24 cellular contexts compared by ENCODE assay signal in the genomic region with DNA sequence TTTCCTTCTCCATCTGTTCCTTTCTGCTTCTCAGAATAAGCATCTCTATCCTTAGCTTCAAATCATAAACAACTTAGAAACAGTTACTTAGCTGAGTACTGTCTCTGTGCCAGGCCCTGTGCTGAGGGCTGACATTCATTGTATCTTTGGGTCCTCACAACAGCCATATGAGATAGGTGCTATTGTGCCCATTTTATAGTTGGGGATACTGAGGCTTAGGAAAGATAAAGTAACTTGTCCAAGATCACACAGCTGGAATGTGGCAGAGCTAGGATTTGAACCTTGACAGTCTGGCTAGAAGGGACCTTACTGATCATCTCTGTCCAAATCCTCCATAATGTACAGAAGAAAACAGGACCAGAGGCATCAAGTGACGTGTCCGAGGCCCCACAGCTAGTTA. TPM values are rescaled to one million over a fixed set of nuclear protein-coding genes. Genes with fewer than 3 reads are reported as not detected.
A peak's percentile ranks its signal among the peaks of the same experiment; 100 is the strongest.
DNase-seq lines count a peak whose midpoint lies in the region; ATAC-seq and TF ChIP-seq lines count a peak whose summit lies in the region.
"Had no signal": no experiment of that assay in that cellular context is flagged by ENCODE, and none has a peak within 500 bp of the region (broad histone marks: within the 10 kb centered on the region; RNA-seq: fewer than 3 reads in every experiment).

No MANE protein-coding gene starts in this region.

- no peaks in the 10 kb centered on the region for H3K27me3 Mint-ChIP-seq in activated CD4-positive, alpha-beta T cell treated with anti-CD3 and anti-CD28 coated beads, Interleukin-2, amount 10 ng/mL, durations not matched to agents 24 days and 14 days
- H3K27me3 Mint-ChIP-seq in CD8-positive, alpha-beta T cell (ENCODE audit: low read depth): no peaks in the 10 kb centered on the region
- no peaks in the 10 kb centered on the region for H3K27me3 Mint-ChIP-seq in natural killer cell treated with Interleukin-12 subunit alpha and Interleukin-12 subunit beta and Interleukin-15 and Interleukin-18, amount 100 ng/mL, for 72 hours

- H3K36me3 ChIP-seq in CD8-positive, alpha-beta T cell (ENCODE audit: insufficient read depth, low read length): peaks cover 20% of the 10 kb centered on the region
- H3K36me3 ChIP-seq: adrenal gland, spleen, stomach, transverse colon had no signal

- no peak for ATAC-seq in CD8-positive, alpha-beta T cell
- ATAC-seq in activated naive CD4-positive, alpha-beta T cell treated with anti-CD3 and anti-CD28 coated beads, Interleukin-2, amount 50 U/mL, for 72 hours: no peak
- no peak for ATAC-seq in natural killer cell treated with Interleukin-12 subunit alpha and Interleukin-12 subunit beta and Interleukin-15 and Interleukin-18, amount 100 ng/mL, for 72 hours
- no peak for ATAC-seq in HG03025 (IDR thresholded peaks at IDR 0.05; ENCODE audit: low FRiP score, unreplicated experiment)
- ATAC-seq in GM18502 (IDR thresholded peaks at IDR 0.05; ENCODE audit: poor library complexity, unreplicated experiment): no peak
- ATAC-seq: SK-N-SH treated with all-trans-retinoic acid at 6 μM for 48 hours had no signal

- H3K27me3 ChIP-seq in CD8-positive, alpha-beta T cell (ENCODE audit: insufficient read depth, low read length): no peaks in the 10 kb centered on the region

- peaks cover 69% of the 10 kb centered on the region for H3K36me3 Mint-ChIP-seq in activated CD4-positive, alpha-beta T cell treated with anti-CD3 and anti-CD28 coated beads, Interleukin-2, amount 10 ng/mL, durations not matched to agents 24 days and 14 days (ENCODE audit: low read depth)
- peaks cover 65% of the 10 kb centered on the region for H3K36me3 Mint-ChIP-seq in CD8-positive, alpha-beta T cell
- peaks cover 10 to 26% of the 10 kb centered on the region in 2 donors for H3K36me3 Mint-ChIP-seq in activated naive CD4-positive, alpha-beta T cell treated with anti-CD3 and anti-CD28 coated beads, Interleukin-2, amount 50 U/mL, for 72 hours
- peaks cover 6% of the 10 kb centered on the region for H3K36me3 Mint-ChIP-seq in natural killer cell treated with Interleukin-12 subunit alpha and Interleukin-12 subunit beta and Interleukin-15 and Interleukin-18, amount 100 ng/mL, for 72 hours

- peaks cover 85% of the 10 kb centered on the region for H3K4me1 Mint-ChIP-seq in activated CD4-positive, alpha-beta T cell treated with anti-CD3 and anti-CD28 coated beads, Interleukin-2, amount 10 ng/mL, durations not matched to agents 24 days and 14 days
- H3K4me1 Mint-ChIP-seq in CD8-positive, alpha-beta T cell (ENCODE audit: low read depth): peaks cover 90% of the 10 kb centered on the region
- H3K4me1 Mint-ChIP-seq in natural killer cell treated with Interleukin-12 subunit alpha and Interleukin-12 subunit beta and Interleukin-15 and Interleukin-18, amount 100 ng/mL, for 72 hours (ENCODE audit: low read depth in 2 of 2): peaks cover 89 to 95% of the 10 kb centered on the region in 2 donors

- H3K27ac Mint-ChIP-seq in activated CD4-positive, alpha-beta T cell treated with anti-CD3 and anti-CD28 coated beads, Interleukin-2, amount 10 ng/mL, durations not matched to agents 24 days and 14 days: peak overlapping the region; percentile 94
- H3K27ac Mint-ChIP-seq in CD8-positive, alpha-beta T cell: peak overlapping the region; percentile 95
- peak overlapping the region; percentile 74 to 95 for H3K27ac Mint-ChIP-seq in activated naive CD4-positive, alpha-beta T cell treated with anti-CD3 and anti-CD28 coated beads, Interleukin-2, amount 50 U/mL, for 72 hours
- H3K27ac Mint-ChIP-seq in natural killer cell treated with Interleukin-12 subunit alpha and Interleukin-12 subunit beta and Interleukin-15 and Interleukin-18, amount 100 ng/mL, for 72 hours: peak overlapping the region; percentile 96 to 98

- H3K4me3 Mint-ChIP-seq in activated CD4-positive, alpha-beta T cell treated with anti-CD3 and anti-CD28 coated beads, Interleukin-2, amount 10 ng/mL, durations not matched to agents 24 days and 14 days: peak overlapping the region; percentile 79
- H3K4me3 Mint-ChIP-seq in CD8-positive, alpha-beta T cell: peak overlapping the region; percentile 62
- H3K4me3 Mint-ChIP-seq in natural killer cell treated with Interleukin-12 subunit alpha and Interleukin-12 subunit beta and Interleukin-15 and Interleukin-18, amount 100 ng/mL, for 72 hours: peak overlapping the region; percentile 93

- no peak for DNase-seq in activated CD4-positive, alpha-beta T cell treated with anti-CD3 and anti-CD28 coated beads, Interleukin-2, amount 10 ng/mL, durations not matched to agents 24 days and 14 days
- no peak for DNase-seq in activated CD4-positive, alpha-beta T cell treated with anti-CD3 and anti-CD28 coated beads, Interleukin-2, amount 50 U/mL, for 4 hours
- DNase-seq in CD8-positive, alpha-beta T cell: no peak
- no peak for DNase-seq in activated naive CD4-positive, alpha-beta T cell treated with anti-CD3 and anti-CD28 coated beads, Interleukin-2, amount 50 U/mL, for 72 hours (ENCODE audit: low spot score in 2 of 2)
- no peak for DNase-seq in natural killer cell treated with Interleukin-12 subunit alpha and Interleukin-12 subunit beta and Interleukin-15 and Interleukin-18, amount 100 ng/mL, for 72 hours (ENCODE audit: low spot score)
- no peak for DNase-seq in effector CD4-positive, alpha-beta T cell
- DNase-seq: activated CD4-positive, CD25-positive, alpha-beta regulatory T cell treated with anti-CD3 and anti-CD28 coated beads, Interleukin-2, amount 50 U/mL, for 72 hours; adrenal gland; cortex of kidney; glutamatergic neuron; kidney glomerular epithelial cell; NCI-H1092; NCI-H187 treated with DMSO at 0.1 percent for 48 hours; retina; spleen; stimulated activated CD4-positive, alpha-beta T cell treated with anti-CD3 and anti-CD28 coated beads, Interleukin-4, amount 100 ng/mL, for 24 hours; stomach; transverse colon had no signal

- TF ChIP-seq CTCF in CD8-positive, alpha-beta T cell (IDR thresholded peaks at IDR 0.05): no peak

- no peaks in the 10 kb centered on the region for H3K9me3 Mint-ChIP-seq in activated CD4-positive, alpha-beta T cell treated with anti-CD3 and anti-CD28 coated beads, Interleukin-2, amount 10 ng/mL, durations not matched to agents 24 days and 14 days
- H3K9me3 Mint-ChIP-seq in CD8-positive, alpha-beta T cell: no peaks in the 10 kb centered on the region
- H3K9me3 Mint-ChIP-seq in activated naive CD4-positive, alpha-beta T cell treated with anti-CD3 and anti-CD28 coated beads, Interleukin-2, amount 50 U/mL, for 72 hours: no peaks in the 10 kb centered on the region
- no peaks in the 10 kb centered on the region for H3K9me3 Mint-ChIP-seq in natural killer cell treated with Interleukin-12 subunit alpha and Interleukin-12 subunit beta and Interleukin-15 and Interleukin-18, amount 100 ng/mL, for 72 hours

- intact Hi-C loops in activated CD4-positive, alpha-beta T cell treated with anti-CD3 and anti-CD28 coated beads, Interleukin-2, amount 10 ng/mL, durations not matched to agents 24 days and 14 days (cut with micrococcal nuclease): no loop called here
- intact Hi-C loops in CD8-positive, alpha-beta T cell (cut with DNase I, micrococcal nuclease): loop anchor here in 1 of 2 experiments (2.0 kb wide), 1 partner anchor 17 kb away; no protein-coding TSS in a partner anchor

- no peak overlapping the region for H3K4me3 ChIP-seq in CD8-positive, alpha-beta T cell (ENCODE audit: low read depth, low read length)
- H3K4me3 ChIP-seq: adrenal gland, lung, spleen, stomach, transverse colon had no signal

- H3K27ac ChIP-seq in CD8-positive, alpha-beta T cell (ENCODE audit: low read depth, low read length): no peak overlapping the region
- H3K27ac ChIP-seq: adrenal gland, stomach, transverse colon had no signal

- H3K9me3 ChIP-seq in CD8-positive, alpha-beta T cell (ENCODE audit: low read length): no peaks in the 10 kb centered on the region
- H3K9me3 ChIP-seq: adrenal gland, spleen, stomach, transverse colon had no signal

- CTCF ChIA-PET in CD8-positive, alpha-beta T cell (lab: Charles Lee): interaction anchor here (0.6 to 1.6 kb wide), 5 partner anchors 9 to 112 kb away, joined by 3 to 7 read pairs (median 4); no protein-coding TSS in a partner anchor

- H3K4me1 ChIP-seq in CD8-positive, alpha-beta T cell (ENCODE audit: insufficient read depth, low read length): peaks cover 97% of the 10 kb centered on the region
- H3K4me1 ChIP-seq: adrenal gland, stomach, transverse colon had no signal

- POLR2A ChIA-PET in CD8-positive, alpha-beta T cell (lab: Charles Lee): interaction anchor here (0.6 to 2.9 kb wide), 6 partner anchors 8 to 25 kb away, joined by 3 to 12 read pairs (median 7); a partner anchor contains a TSS

RNA-seq across cellular contexts. Expression of a gene that starts 25.0 kb away (rescaled TPM):
- total RNA-seq in activated CD4-positive, alpha-beta T cell treated with anti-CD3 and anti-CD28 coated beads, Interleukin-2, amount 10 ng/mL, durations not matched to agents 24 days and 14 days: 183 and 186 TPM in 2 replicates
- total RNA-seq in CD8-positive, alpha-beta T cell: 100 to 1,000 TPM; 327 to 331 TPM
- 100 to 1,000 TPM; 118 to 158 TPM for total RNA-seq in activated naive CD4-positive, alpha-beta T cell treated with anti-CD3 and anti-CD28 coated beads, Interleukin-2, amount 50 U/mL, for 72 hours
- 100 to 1,000 TPM; 169 to 384 TPM for total RNA-seq in natural killer cell treated with Interleukin-12 subunit alpha and Interleukin-12 subunit beta and Interleukin-15 and Interleukin-18, amount 100 ng/mL, for 72 hours
- total RNA-seq: endothelial cell of umbilical vein, osteocyte had no signal
